25 cellular contexts compared by ENCODE assay signal in the genomic region with DNA sequence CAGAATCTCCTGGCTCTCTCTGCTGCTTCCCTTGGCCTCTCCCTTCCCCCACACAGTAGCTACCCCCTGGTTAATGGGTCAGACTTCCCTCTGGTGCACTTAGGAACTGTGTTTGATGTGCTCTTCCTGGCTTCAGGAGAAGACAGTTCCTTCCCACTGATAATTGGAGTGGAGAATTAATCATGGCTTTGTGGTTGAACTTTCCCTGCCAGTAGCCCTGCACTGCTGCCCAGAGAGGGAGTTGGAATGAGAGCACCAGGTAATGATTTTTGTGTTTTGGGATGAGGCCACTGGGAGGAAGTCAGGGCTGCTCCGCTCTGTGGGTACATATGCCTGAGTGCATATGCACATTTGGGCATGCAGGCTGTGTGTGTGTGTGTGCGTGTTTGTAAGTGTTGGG. TPM values are rescaled to one million over a fixed set of nuclear protein-coding genes. Genes with fewer than 3 reads are reported as not detected.
DNase-seq lines count a peak whose midpoint lies in the region; ATAC-seq and TF ChIP-seq lines count a peak whose summit lies in the region.
"Had no signal": no experiment of that assay in that cellular context is flagged by ENCODE, and none has a peak within 500 bp of the region (broad histone marks: within the 10 kb centered on the region; RNA-seq: fewer than 3 reads in every experiment).

No MANE protein-coding gene starts in this region.

- no peaks in the 10 kb centered on the region for H4K20me1 ChIP-seq in neural progenitor cell (ENCODE audit: low read depth)

- H3K4me3 ChIP-seq in neural progenitor cell, result no peak overlapping the region
- H3K4me3 ChIP-seq: A549, K562, PC-9 had no signal

- intact Hi-C loops in activated CD8-positive, alpha-beta T cell treated with anti-CD3 and anti-CD28 coated beads for 36 hours (cut with micrococcal nuclease), result no loop called here

- H3K36me3 Mint-ChIP-seq in type B pancreatic cell, result no peaks in the 10 kb centered on the region
- peaks cover 2% of the 10 kb centered on the region for H3K36me3 Mint-ChIP-seq in activated CD8-positive, alpha-beta T cell treated with anti-CD3 and anti-CD28 coated beads for 36 hours (ENCODE audit: low read depth)
- H3K36me3 Mint-ChIP-seq in neural progenitor cell, result no peaks in the 10 kb centered on the region
- H3K36me3 Mint-ChIP-seq: CD8-positive, alpha-beta T cell had no signal

- H3K4me1 ChIP-seq in neural progenitor cell, result no peaks in the 10 kb centered on the region
- H3K4me1 ChIP-seq: Caco-2 had no signal

- no peaks in the 10 kb centered on the region for H3K27me3 ChIP-seq in neural progenitor cell

- H3K4me1 Mint-ChIP-seq in type B pancreatic cell (ENCODE audit: unreplicated experiment), result no peaks in the 10 kb centered on the region
- H3K4me1 Mint-ChIP-seq in activated CD8-positive, alpha-beta T cell treated with anti-CD3 and anti-CD28 coated beads for 36 hours (ENCODE audit: low read depth), result no peaks in the 10 kb centered on the region
- H3K4me1 Mint-ChIP-seq in neural progenitor cell, result no peaks in the 10 kb centered on the region

- H3K27ac Mint-ChIP-seq in type B pancreatic cell (no peak overlapping the region), neural progenitor cell (no peak overlapping the region)
- H3K27ac Mint-ChIP-seq in activated CD8-positive, alpha-beta T cell treated with anti-CD3 and anti-CD28 coated beads for 36 hours, result no peak overlapping the region
- H3K27ac Mint-ChIP-seq: CD8-positive, alpha-beta T cell had no signal

- DNase-seq in HK-2 (ENCODE audit: unreplicated experiment), result peak; percentile 35
- DNase-seq in amniotic epithelial cell (ENCODE audit: low read depth), result peak; percentile 32
- DNase-seq in glomerular visceral epithelial cell (ENCODE audit: extremely low spot score), result peak; percentile 62
- peak; percentile 16 for DNase-seq in type B pancreatic cell (ENCODE audit: extremely low spot score, unreplicated experiment)
- no peak for DNase-seq in activated CD8-positive, alpha-beta memory T cell treated with anti-CD3 and anti-CD28 coated beads, Interleukin-2, amount 50 U/mL, for 4 hours
- no peak for DNase-seq in activated CD8-positive, alpha-beta T cell treated with anti-CD3 and anti-CD28 coated beads for 36 hours
- DNase-seq in neural progenitor cell (ENCODE audit: low spot score), result no peak
- DNase-seq: Caco-2; CD8-positive, alpha-beta T cell; EL; GDM1; Kasumi-1; MV-4-11; NCI-H1105 treated with DMSO at 0.1 percent for 48 hours; NCI-H2029; NCI-H446; NCI-H526; PC-9; SHP77 treated with DMSO at 0.1 percent for 48 hours had no signal

- H3K4me2 ChIP-seq in neural progenitor cell, result no peak overlapping the region
- H3K4me2 ChIP-seq: A549, PC-9 had no signal

- no peaks in the 10 kb centered on the region for H3F3A ChIP-seq in neural progenitor cell (ENCODE audit: low read depth)

- H3K27me3 Mint-ChIP-seq in type B pancreatic cell, result peaks cover 3% of the 10 kb centered on the region
- H3K27me3 Mint-ChIP-seq in activated CD8-positive, alpha-beta T cell treated with anti-CD3 and anti-CD28 coated beads for 36 hours, result peaks cover 7% of the 10 kb centered on the region
- peaks cover 7% of the 10 kb centered on the region for H3K27me3 Mint-ChIP-seq in neural progenitor cell (ENCODE audit: insufficient read depth, low read depth)

- H3K27ac ChIP-seq in neural progenitor cell, result no peak overlapping the region
- H3K27ac ChIP-seq: A549, C4-2B, PC-9 had no signal

- H3K36me3 ChIP-seq in neural progenitor cell, result no peaks in the 10 kb centered on the region

- H3K4me3 Mint-ChIP-seq in type B pancreatic cell (no peak overlapping the region), neural progenitor cell (no peak overlapping the region)
- no peak overlapping the region for H3K4me3 Mint-ChIP-seq in activated CD8-positive, alpha-beta T cell treated with anti-CD3 and anti-CD28 coated beads for 36 hours
- H3K4me3 Mint-ChIP-seq: CD8-positive, alpha-beta T cell had no signal

- ATAC-seq in activated CD8-positive, alpha-beta T cell treated with anti-CD3 and anti-CD28 coated beads for 36 hours, result no peak
- no peak for ATAC-seq in GM19455 (IDR thresholded peaks at IDR 0.05; ENCODE audit: unreplicated experiment)
- ATAC-seq: A549; CD8-positive, alpha-beta T cell; HepG2; K562 had no signal

- no peaks in the 10 kb centered on the region for H3K9me3 ChIP-seq in neural progenitor cell (ENCODE audit: low read depth)

- H3K9me3 Mint-ChIP-seq in type B pancreatic cell (peaks cover 16% of the 10 kb centered on the region), neural progenitor cell (peaks cover 23% of the 10 kb centered on the region)
- H3K9me3 Mint-ChIP-seq in activated CD8-positive, alpha-beta T cell treated with anti-CD3 and anti-CD28 coated beads for 36 hours, result peaks cover 22% of the 10 kb centered on the region

- no peaks in the 10 kb centered on the region for H3K79me2 ChIP-seq in neural progenitor cell (ENCODE audit: low read depth)

- H3K9ac ChIP-seq in neural progenitor cell, result no peak overlapping the region

- no peak for TF ChIP-seq CTCF in type B pancreatic cell (conservative IDR thresholded peaks at IDR 0.05)
- no peak for TF ChIP-seq CTCF in activated CD8-positive, alpha-beta T cell treated with anti-CD3 and anti-CD28 coated beads for 36 hours (IDR thresholded peaks at IDR 0.05)
- no peak for TF ChIP-seq CTCF in neural progenitor cell (IDR thresholded peaks at IDR 0.05)

- POLR2A ChIA-PET in activated CD8-positive, alpha-beta T cell treated with anti-CD3 and anti-CD28 coated beads for 36 hours (lab: Charles Lee), result no interaction called here

- CTCF ChIA-PET in activated CD8-positive, alpha-beta T cell treated with anti-CD3 and anti-CD28 coated beads for 36 hours (lab: Charles Lee), result no interaction called here

- no peak overlapping the region for H2AFZ ChIP-seq in neural progenitor cell (replicated peaks)
- H2AFZ ChIP-seq: PC-9 had no signal

RNA-seq across cellular contexts. Expression of gene PADI2, which starts 39.7 kb away (rescaled TPM):
- total RNA-seq in type B pancreatic cell (ENCODE audit: low replicate concordance) (3.5 and 5.6 TPM in 2 replicates), neural progenitor cell (ENCODE audit: low replicate concordance) (0.77 and 1.4 TPM in 2 replicates)
- total RNA-seq in activated CD8-positive, alpha-beta T cell treated with anti-CD3 and anti-CD28 coated beads for 36 hours, result not detected
- total RNA-seq: CD8-positive, alpha-beta T cell; HepG2; HT1080 had no signal

RNA-seq across cellular contexts. Expression of gene PADI1, which starts 46.0 kb away (rescaled TPM):
- total RNA-seq in type B pancreatic cell (ENCODE audit: low replicate concordance) (21.2 and 35.5 TPM in 2 replicates), neural progenitor cell (ENCODE audit: low replicate concordance) (0.09 and 0.25 TPM in 2 replicates)
- not detected for total RNA-seq in activated CD8-positive, alpha-beta T cell treated with anti-CD3 and anti-CD28 coated beads for 36 hours
- total RNA-seq: Caco-2; CD8-positive, alpha-beta T cell; HepG2; K562 had no signal

Comparison
In these comparisons a context has a peak if more than half of its experiments do, and no peak if none do; other contexts are left out.
1. DNase-seq: peak in HK-2 (single experiment), amniotic epithelial cell (single experiment), glomerular visceral epithelial cell (single experiment) and type B pancreatic cell (single experiment); none in activated CD8-positive, alpha-beta memory T cell treated with anti-CD3 and anti-CD28 coated beads, Interleukin-2, amount 50 U/mL, for 4 hours (single experiment), activated CD8-positive, alpha-beta T cell treated with anti-CD3 and anti-CD28 coated beads for 36 hours (single experiment) and neural progenitor cell (single experiment).
2. RNA of gene PADI1, which starts 46.0 kb away (total RNA-seq): 21.2 to 35.5 TPM in type B pancreatic cell; 0.09 to 0.25 TPM in neural progenitor cell and not detected in activated CD8-positive, alpha-beta T cell treated with anti-CD3 and anti-CD28 coated beads for 36 hours; every median in the first group is over 10 times any median in the second.